Comparison of ENCODE assay signal across 8 cellular contexts in genomic region chr12:111056618-111057521, GRCh38.
DNase-seq lines count a peak whose midpoint lies in the region; ATAC-seq and TF ChIP-seq lines count a peak whose summit lies in the region.

No MANE protein-coding gene starts in this region.

- no peak for TF ChIP-seq CTCF in VCaP (conservative IDR thresholded peaks at IDR 0.05)

- ATAC-seq in GM21576 (IDR thresholded peaks at IDR 0.05; ENCODE audit: unreplicated experiment) (peak; percentile 49), HG03520 (IDR thresholded peaks at IDR 0.05; ENCODE audit: unreplicated experiment) (no peak)

- peak overlapping the region; percentile 85 for H3K27ac Mint-ChIP-seq in dendritic cell treated with granulocyte-macrophage colony-stimulating factor and Interleukin-4, amounts not matched to agents 40 ng/mL and 50 ng/mL, for 4 days

- no peaks in the 10 kb centered on the region for H3K27me3 Mint-ChIP-seq in dendritic cell treated with granulocyte-macrophage colony-stimulating factor and Interleukin-4, amounts not matched to agents 40 ng/mL and 50 ng/mL, for 4 days

- H3K4me1 Mint-ChIP-seq in dendritic cell treated with granulocyte-macrophage colony-stimulating factor and Interleukin-4, amounts not matched to agents 40 ng/mL and 50 ng/mL, for 4 days (ENCODE audit: low read depth), result peaks cover 22% of the 10 kb centered on the region

- H3K4me3 Mint-ChIP-seq in dendritic cell treated with granulocyte-macrophage colony-stimulating factor and Interleukin-4, amounts not matched to agents 40 ng/mL and 50 ng/mL, for 4 days, result no peak overlapping the region

- H3K36me3 Mint-ChIP-seq in dendritic cell treated with granulocyte-macrophage colony-stimulating factor and Interleukin-4, amounts not matched to agents 40 ng/mL and 50 ng/mL, for 4 days (ENCODE audit: low read depth), result peaks cover 9% of the 10 kb centered on the region

- 0 out of 2 replicates have a peak overlapping the region, but pooled peaks have one; percentile 19 for H3K27ac ChIP-seq in VCaP

- peak; percentile 23 for DNase-seq in stimulated activated CD8-positive, alpha-beta memory T cell treated with anti-CD3 and anti-CD28 coated beads, Interleukin-12 subunit alpha, Interleukin-12 subunit beta, amount 100 ng/mL, for 24 hours (ENCODE audit: extremely low read depth)
- DNase-seq in NCI-H1105 treated with DMSO at 0.1 percent for 48 hours (lab: John Stamatoyannopoulos, UW) (no peak), NCI-H2107 treated with DMSO at 0.1 percent for 48 hours (lab: John Stamatoyannopoulos, UW; ENCODE audit: unreplicated experiment) (no peak), NCI-H345 treated with DMSO at 0.1 percent for 48 hours (lab: John Stamatoyannopoulos, UW; ENCODE audit: unreplicated experiment) (no peak)

- peaks cover 14% of the 10 kb centered on the region for H3K9me3 Mint-ChIP-seq in dendritic cell treated with granulocyte-macrophage colony-stimulating factor and Interleukin-4, amounts not matched to agents 40 ng/mL and 50 ng/mL, for 4 days

- intact Hi-C loops in dendritic cell treated with granulocyte-macrophage colony-stimulating factor and Interleukin-4, amounts not matched to agents 40 ng/mL and 50 ng/mL, for 4 days (cut with micrococcal nuclease), result no loop called here
